ENCODE assay signal across 8 cellular contexts in the genomic region with DNA sequence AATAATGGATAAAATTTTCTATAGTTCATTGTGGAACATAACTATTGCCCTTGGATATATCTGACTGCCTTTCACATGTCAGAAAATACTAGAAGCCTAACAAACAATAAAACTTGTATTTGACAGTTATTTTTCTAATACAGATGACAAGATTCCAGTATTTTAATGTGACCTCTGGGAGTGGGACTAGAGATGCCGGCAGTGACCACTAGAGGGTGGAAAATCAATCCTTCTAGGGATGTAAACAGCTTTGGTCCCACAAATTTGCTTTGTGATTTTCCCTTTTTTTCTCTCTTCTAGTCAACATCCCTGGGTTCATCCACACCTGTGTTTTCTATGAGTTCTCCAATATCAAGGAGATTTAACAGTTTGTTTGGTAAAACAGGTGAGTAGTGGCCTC.
DNase-seq lines count a peak whose midpoint lies in the region; ATAC-seq, FAIRE-seq and TF ChIP-seq lines count a peak whose summit lies in the region.
"Not testable (repeated sequence)": the region's sequence is repeated elsewhere in the genome, so short reads cannot be mapped to it uniquely, and the experiment has no call there.

No MANE protein-coding gene starts in this region.

- H3K27ac ChIP-seq in DND-41 (ENCODE audit: low read length); GM12878 (ENCODE audit: control insufficient read depth, insufficient read depth); HepG2 (ENCODE audit: extremely low read length, insufficient read depth, low read length): not testable (repeated sequence)

- not testable (repeated sequence) for H3K4me1 ChIP-seq in DND-41 (ENCODE audit: insufficient read depth, low read length); GM12878 (ENCODE audit: control insufficient read depth, insufficient read depth, low read length); HepG2 (ENCODE audit: insufficient read depth, low read length)

- POLR2A ChIA-PET in GM12878 (lab: Charles Lee); HepG2 (lab: Yijun Ruan, JAX): not testable (repeated sequence)

- H3K9ac ChIP-seq in DND-41 (ENCODE audit: low read depth, low read length); GM12878 (ENCODE audit: control insufficient read depth, insufficient read depth, low read length); HepG2 (ENCODE audit: insufficient read depth, low read depth, low read length): not testable (repeated sequence)

- TF ChIP-seq RAD21 in GM12878 (IDR thresholded peaks at IDR 0.05; ENCODE audit: insufficient read depth, low read depth, low read length); HepG2 (CRISPR knock-in tag; IDR thresholded peaks at IDR 0.05): not testable (repeated sequence)

- SMC1A ChIA-PET in GM12878 (lab: Charles Lee; ENCODE audit: uncharacterized antibody, unreplicated experiment) = not testable (repeated sequence)

- not testable (repeated sequence) for H2AFZ ChIP-seq in DND-41 (ENCODE audit: low read depth, low read length); GM12878 (ENCODE audit: control insufficient read depth, low read depth, low read length); HepG2 (ENCODE audit: low read length)

- RAD21 ChIA-PET in GM12878 (lab: Charles Lee; ENCODE audit: unreplicated experiment) = not testable (repeated sequence)

- not testable (repeated sequence) for TF ChIP-seq POLR2A in GM12878 (IDR thresholded peaks at IDR 0.05; ENCODE audit: low read depth, low read length); HepG2 (IDR thresholded peaks at IDR 0.05; ENCODE audit: insufficient read depth in 1 of 2, low read depth in 2 of 2, low read length in 2 of 2)

- not testable (repeated sequence) for H3K4me2 ChIP-seq in DND-41 (ENCODE audit: insufficient read depth, low read length); GM12878 (ENCODE audit: control insufficient read depth, insufficient read depth); HepG2 (ENCODE audit: low read depth, low read length)

- intact Hi-C loops in GM12878 (cut with micrococcal nuclease; ENCODE audit: unreplicated experiment); HepG2 (cut with micrococcal nuclease; ENCODE audit: unreplicated experiment): not testable (repeated sequence)

- no CpG with 5 or more reads among the region's 1 CpG for WGBS in GM12878 (ENCODE audit: insufficient coverage, insufficient replicate concordance, low lambda C conversion rate, missing lambda C conversion rate)
- no CpG with 5 or more reads among the region's 1 CpG for WGBS in HepG2 (ENCODE audit: low lambda C conversion rate)

- ATAC-seq in DND-41 (ENCODE audit: insufficient read depth, low read depth) = peak; percentile 54; the same call in 1 of the 3 replicates
- peak; percentile 78 for ATAC-seq in GM18868 (IDR thresholded peaks at IDR 0.05; ENCODE audit: unreplicated experiment)
- peak; percentile 74 for ATAC-seq in GM21367 (IDR thresholded peaks at IDR 0.05; ENCODE audit: unreplicated experiment)
- peak; percentile 61 for ATAC-seq in HG02571 (IDR thresholded peaks at IDR 0.05; ENCODE audit: unreplicated experiment)
- ATAC-seq in HG02943 (IDR thresholded peaks at IDR 0.05; ENCODE audit: low read depth, unreplicated experiment) = peak; percentile 67
- peak; percentile 71 for ATAC-seq in HG03442 (IDR thresholded peaks at IDR 0.05; ENCODE audit: unreplicated experiment)
- ATAC-seq in GM12878 = peak; percentile 89
- peak; percentile 90 for ATAC-seq in HepG2

- not testable (repeated sequence) for BruUV-seq in GM12878 (replicated peaks; lab: Mats Ljungman, UMichigan); HepG2 (replicated peaks; lab: Mats Ljungman, UMichigan)

- TF ChIP-seq CTCF in DND-41 (IDR thresholded peaks at IDR 0.05; ENCODE audit: borderline replicate concordance, extremely low read depth, low read length, poor library complexity, severe bottlenecking); GM12878 (IDR thresholded peaks at IDR 0.05 in 2 of 3, conservative IDR thresholded peaks at IDR 0.05 in 1 of 3; ENCODE audit: control insufficient read depth in 2 of 3, extremely low read depth in 1 of 3, insufficient read depth in 1 of 3, low read depth in 3 of 3, low read length in 3 of 3); HepG2 (CRISPR knock-in tag; IDR thresholded peaks at IDR 0.05): not testable (repeated sequence)

- not testable (repeated sequence) for H3K79me2 ChIP-seq in DND-41 (ENCODE audit: insufficient read depth, low read length); GM12878 (ENCODE audit: control insufficient read depth, insufficient read depth, low read length); HepG2 (ENCODE audit: insufficient read depth, low read length)

- H3K4me3 ChIP-seq in DND-41 (ENCODE audit: low read depth in 1 of 2, low read length in 2 of 2); GM12878; HepG2 (replicated peaks in 1 of 3; ENCODE audit: insufficient read depth in 1 of 3, low read depth in 2 of 3, low read length in 3 of 3): not testable (repeated sequence)

- not testable (repeated sequence) for FAIRE-seq in GM12878 (lab: Jason Lieb, UNC); HepG2 (lab: Jason Lieb, UNC)

- H3K9me3 ChIP-seq in DND-41 (ENCODE audit: insufficient read depth, low read length, severe bottlenecking); GM12878 (replicated peaks; ENCODE audit: control insufficient read depth, insufficient read depth, low read length); HepG2 (ENCODE audit: low read length): not testable (repeated sequence)

- not testable (repeated sequence) for H4K20me1 ChIP-seq in DND-41 (ENCODE audit: insufficient read depth, low read length); GM12878 (ENCODE audit: control insufficient read depth, insufficient read depth); HepG2 (ENCODE audit: insufficient read depth, low read length)

- CTCF ChIA-PET in GM12878 (lab: Yijun Ruan, JAX); HepG2 (lab: Yijun Ruan, JAX; ENCODE audit: low intra/inter-chr PET ratio, low total read pairs): not testable (repeated sequence)

- in situ Hi-C loops in GM12878 (cut with MboI); HepG2 (cut with HindIII; ENCODE audit: extremely low pct_ligation_motif_present, low pct_unique_long_range_greater_than_20kb): not testable (repeated sequence)

- not testable (repeated sequence) for H3K27me3 ChIP-seq in DND-41 (ENCODE audit: insufficient read depth, low read length, poor library complexity); GM12878 (replicated peaks in 1 of 2; ENCODE audit: control insufficient read depth in 2 of 2, insufficient read depth in 2 of 2, low read length in 1 of 2); HepG2 (ENCODE audit: control insufficient read depth in 1 of 2, insufficient read depth in 2 of 2, low read length in 2 of 2)

- not testable (repeated sequence) for H3K36me3 ChIP-seq in DND-41 (ENCODE audit: insufficient read depth, low read length); GM12878 (ENCODE audit: control insufficient read depth in 2 of 2, insufficient read depth in 2 of 2, low read length in 1 of 2); HepG2 (replicated peaks in 1 of 2; ENCODE audit: control insufficient read depth in 1 of 2, insufficient read depth in 2 of 2, low read length in 2 of 2)

- TF ChIP-seq EP300 in GM12878 (IDR thresholded peaks at IDR 0.05; ENCODE audit: borderline replicate concordance in 1 of 2, control insufficient read depth in 1 of 2, low read depth in 2 of 2, low read length in 2 of 2); HepG2 (IDR thresholded peaks at IDR 0.05; ENCODE audit: low read depth in 2 of 2, low read length in 2 of 2); HepG2 (CRISPR knock-in tag; IDR thresholded peaks at IDR 0.05; ENCODE audit: borderline replicate concordance): not testable (repeated sequence)

- not testable (repeated sequence) for DNase-seq in DND-41; GM12878 (ENCODE audit: low read depth, low spot score); HepG2 (ENCODE audit: low spot score)
